In genomic region chr14:105251920-105252319, GRCh38 we compare ENCODE assay signal across 24 cellular contexts. TPM values are rescaled to one million over a fixed set of nuclear protein-coding genes. Genes with fewer than 3 reads are reported as not detected.
DNase-seq lines count a peak whose midpoint lies in the region; ATAC-seq, FAIRE-seq and TF ChIP-seq lines count a peak whose summit lies in the region.
"Had no signal": no experiment of that assay in that cellular context is flagged by ENCODE, and none has a peak within 500 bp of the region (broad histone marks: within the 10 kb centered on the region; RNA-seq: fewer than 3 reads in every experiment).

No MANE protein-coding gene starts in this region.

- H3K4me3 ChIP-seq in BLaER1 treated with 17β-estradiol and CSF1 and Interleukin-3, amounts not matched to agents 10 nM and 100 nM = peak overlapping the region in 2 of 10 experiments; percentile 75 to 77; a peak in 2 of 20 replicates
- no peak overlapping the region for H3K4me3 ChIP-seq in GM12878
- H3K4me3 ChIP-seq in mammary epithelial cell (replicated peaks in 1 of 3; ENCODE audit: insufficient read depth in 1 of 3, low read depth in 2 of 3, low read length in 3 of 3) = no peak overlapping the region
- H3K4me3 ChIP-seq: GM23338, HAP-1 had no signal

- peak overlapping the region in 4 of 11 experiments; percentile 53 to 87 (median 69); a peak in 5 of 22 replicates for H3K9ac ChIP-seq in BLaER1 treated with 17β-estradiol and CSF1 and Interleukin-3, amounts not matched to agents 10 nM and 100 nM
- no peak overlapping the region for H3K9ac ChIP-seq in GM12878 (ENCODE audit: control insufficient read depth, insufficient read depth, low read length)
- H3K9ac ChIP-seq in mammary epithelial cell (ENCODE audit: insufficient read depth, low read length) = no peak overlapping the region

- RAD21 ChIA-PET in GM12878 (lab: Charles Lee; ENCODE audit: unreplicated experiment) = no interaction called here

- H3K9me3 Mint-ChIP-seq in T-helper 2 cell treated with Interferon-gamma antibody and Interleukin-4, amounts not matched to agents 5 μg/mL and 100 μg/mL, for 36 hours = no peaks in the 10 kb centered on the region
- H3K9me3 Mint-ChIP-seq: CD8-positive, alpha-beta memory T cell; GM23338; HFFc6 had no signal

- no peak for FAIRE-seq in GM12878 (lab: Jason Lieb, UNC)
- FAIRE-seq: GM18507 had no signal

- peak; percentile 48 for DNase-seq in activated CD8-positive, alpha-beta memory T cell treated with anti-CD3 and anti-CD28 coated beads, Interleukin-2, amount 50 U/mL, for 48 hours
- no peak for DNase-seq in activated CD8-positive, alpha-beta memory T cell treated with anti-CD3 and anti-CD28 coated beads for 24 hours
- DNase-seq in GM12878 (ENCODE audit: low read depth, low spot score) (no peak), posterior vena cava (ENCODE audit: low spot score) (peak; percentile 58), mammary epithelial cell (no peak)
- no peak for DNase-seq in T-helper 2 cell treated with Interferon-gamma antibody and Interleukin-4, amounts not matched to agents 5 μg/mL and 100 μg/mL, for 36 hours (ENCODE audit: low spot score)
- DNase-seq: C1 segment of cervical spinal cord; Calu3; CD8-positive, alpha-beta memory T cell; HFFc6; NCI-H1048; NCI-H1417 treated with DMSO at 0.1 percent for 48 hours; NCI-H1694 treated with DMSO at 0.1 percent for 48 hours; NCI-H2081; NCI-H2227 treated with DMSO at 0.1 percent for 48 hours; NCI-H526 treated with DMSO at 0.1 percent for 48 hours; RPMI8226; SHP77 treated with DMSO at 0.1 percent for 48 hours had no signal

- in situ Hi-C loops in GM12878 (cut with MboI) = no loop called here
- in situ Hi-C loops in mammary epithelial cell (cut with MboI; ENCODE audit: low sequenced_read_pairs in 2 of 2) = no loop called here

- peaks cover 11 to 38% (median 22%) of the 10 kb centered on the region in 11 experiments; a peak in 18 of 22 replicates for H3K36me3 ChIP-seq in BLaER1 treated with 17β-estradiol and CSF1 and Interleukin-3, amounts not matched to agents 10 nM and 100 nM
- H3K36me3 ChIP-seq in GM12878 (ENCODE audit: control insufficient read depth in 2 of 2, insufficient read depth in 2 of 2, low read length in 1 of 2) (peaks cover 9 to 17% of the 10 kb centered on the region in 2 experiments; a peak in 3 of 4 replicates), mammary epithelial cell (ENCODE audit: insufficient read depth, low read length) (peaks cover 4% of the 10 kb centered on the region)

- no TSS peak for BruUV-seq in GM12878 (replicated peaks; lab: Mats Ljungman, UMichigan)
- BruUV-seq in mammary epithelial cell (replicated peaks; lab: Mats Ljungman, UMichigan) = no TSS peak

- H3K4me1 Mint-ChIP-seq in T-helper 2 cell treated with Interferon-gamma antibody and Interleukin-4, amounts not matched to agents 5 μg/mL and 100 μg/mL, for 36 hours (ENCODE audit: low read depth) = peaks cover 6% of the 10 kb centered on the region
- H3K4me1 Mint-ChIP-seq: GM23338 had no signal

- no peak overlapping the region for H3K4me3 Mint-ChIP-seq in T-helper 2 cell treated with Interferon-gamma antibody and Interleukin-4, amounts not matched to agents 5 μg/mL and 100 μg/mL, for 36 hours
- H3K4me3 Mint-ChIP-seq: GM23338, HFFc6 had no signal

- peaks cover 65 to 96% (median 91%) of the 10 kb centered on the region in 11 experiments; a peak in 21 of 22 replicates for H4K20me1 ChIP-seq in BLaER1 treated with 17β-estradiol and CSF1 and Interleukin-3, amounts not matched to agents 10 nM and 100 nM
- H4K20me1 ChIP-seq in GM12878 (ENCODE audit: control insufficient read depth, insufficient read depth) = no peaks in the 10 kb centered on the region; the same call in 1 of the 2 replicates
- no peaks in the 10 kb centered on the region for H4K20me1 ChIP-seq in mammary epithelial cell (ENCODE audit: insufficient read depth, low read length)

- peak overlapping the region in 9 of 11 experiments; percentile 93 to 99 (median 97); a peak in 17 of 22 replicates for H3K4me2 ChIP-seq in BLaER1 treated with 17β-estradiol and CSF1 and Interleukin-3, amounts not matched to agents 10 nM and 100 nM
- H3K4me2 ChIP-seq in GM12878 (ENCODE audit: control insufficient read depth, insufficient read depth) (no peak overlapping the region), mammary epithelial cell (ENCODE audit: insufficient read depth, low read depth, low read length) (no peak overlapping the region)
- H3K4me2 ChIP-seq: GM23338 had no signal

- peaks cover 6% of the 10 kb centered on the region; the same call in 1 of the 2 replicates for H3K79me2 ChIP-seq in GM12878 (ENCODE audit: control insufficient read depth, insufficient read depth, low read length)
- H3K79me2 ChIP-seq in mammary epithelial cell (ENCODE audit: insufficient read depth, low read length) = peaks cover 37% of the 10 kb centered on the region

- H3K27ac Mint-ChIP-seq in T-helper 2 cell treated with Interferon-gamma antibody and Interleukin-4, amounts not matched to agents 5 μg/mL and 100 μg/mL, for 36 hours = no peak overlapping the region
- H3K27ac Mint-ChIP-seq: GM23338, HFFc6 had no signal

- H3K4me1 ChIP-seq in BLaER1 treated with 17β-estradiol and CSF1 and Interleukin-3, amounts not matched to agents 10 nM and 100 nM = peaks cover 55 to 96% (median 92%) of the 10 kb centered on the region in 10 experiments
- H3K4me1 ChIP-seq in GM12878 (ENCODE audit: control insufficient read depth, insufficient read depth, low read length) = peaks cover 22% of the 10 kb centered on the region
- peaks cover 15% of the 10 kb centered on the region for H3K4me1 ChIP-seq in mammary epithelial cell (ENCODE audit: insufficient read depth, low read length)

- peak overlapping the region in 1 of 11 experiments; percentile 59; a peak in 2 of 22 replicates for H3K27ac ChIP-seq in BLaER1 treated with 17β-estradiol and CSF1 and Interleukin-3, amounts not matched to agents 10 nM and 100 nM
- H3K27ac ChIP-seq in GM12878 (ENCODE audit: control insufficient read depth, insufficient read depth) (no peak overlapping the region), mammary epithelial cell (ENCODE audit: insufficient read depth, low read depth, low read length) (no peak overlapping the region)
- H3K27ac ChIP-seq: HL-60 had no signal

- TF ChIP-seq RAD21 in GM12878 (IDR thresholded peaks at IDR 0.05; ENCODE audit: insufficient read depth, low read depth, low read length) = no peak

- no peak for TF ChIP-seq POLR2A in GM12878 (IDR thresholded peaks at IDR 0.05; ENCODE audit: low read depth, low read length)

- dilution Hi-C loops in mammary epithelial cell (cut with HindIII; ENCODE audit: low sequenced_read_pairs) = no loop called here

- H3K27me3 ChIP-seq in BLaER1 treated with 17β-estradiol and CSF1 and Interleukin-3, amounts not matched to agents 10 nM and 100 nM = peaks cover 0 to 42% (median 0%) of the 10 kb centered on the region in 11 experiments; a peak in 5 of 22 replicates
- H3K27me3 ChIP-seq in GM12878 (replicated peaks in 1 of 2; ENCODE audit: control insufficient read depth in 2 of 2, insufficient read depth in 2 of 2, low read length in 1 of 2) (no peaks in the 10 kb centered on the region), mammary epithelial cell (ENCODE audit: insufficient read depth, low read length) (no peaks in the 10 kb centered on the region)

- SMC1A ChIA-PET in GM12878 (lab: Charles Lee; ENCODE audit: uncharacterized antibody, unreplicated experiment) = no interaction called here

- intact Hi-C loops in GM12878 (cut with micrococcal nuclease; ENCODE audit: unreplicated experiment) = no loop called here
- intact Hi-C loops in posterior vena cava (cut with DNase I) = no loop called here
- intact Hi-C loops in mammary epithelial cell (cut with micrococcal nuclease) = no loop called here

- TF ChIP-seq CTCF in GM12878 (IDR thresholded peaks at IDR 0.05 in 2 of 3, conservative IDR thresholded peaks at IDR 0.05 in 1 of 3; ENCODE audit: control insufficient read depth in 2 of 3, extremely low read depth in 1 of 3, insufficient read depth in 1 of 3, low read depth in 3 of 3, low read length in 3 of 3) (no peak), mammary epithelial cell (conservative IDR thresholded peaks at IDR 0.05 in 1 of 2, IDR thresholded peaks at IDR 0.05 in 1 of 2; ENCODE audit: extremely low read depth in 1 of 2, insufficient read depth in 1 of 2, low read depth in 1 of 2, low read length in 2 of 2) (no peak)

- H3K36me3 Mint-ChIP-seq in T-helper 2 cell treated with Interferon-gamma antibody and Interleukin-4, amounts not matched to agents 5 μg/mL and 100 μg/mL, for 36 hours (ENCODE audit: low read depth) = peaks cover 24% of the 10 kb centered on the region

- POLR2A ChIA-PET in GM12878 (lab: Charles Lee) = no interaction called here

- no peaks in the 10 kb centered on the region for H3K27me3 Mint-ChIP-seq in T-helper 2 cell treated with Interferon-gamma antibody and Interleukin-4, amounts not matched to agents 5 μg/mL and 100 μg/mL, for 36 hours (ENCODE audit: low read depth)
- H3K27me3 Mint-ChIP-seq: CD8-positive, alpha-beta memory T cell had no signal

- TF ChIP-seq EP300 in GM12878 (IDR thresholded peaks at IDR 0.05; ENCODE audit: borderline replicate concordance in 1 of 2, control insufficient read depth in 1 of 2, low read depth in 2 of 2, low read length in 2 of 2) = no peak

- H3K9me3 ChIP-seq in BLaER1 treated with 17β-estradiol and CSF1 and Interleukin-3, amounts not matched to agents 10 nM and 100 nM (replicated peaks in 1 of 11) = no peaks in the 10 kb centered on the region
- H3K9me3 ChIP-seq in GM12878 (replicated peaks; ENCODE audit: control insufficient read depth, insufficient read depth, low read length) (no peaks in the 10 kb centered on the region), mammary epithelial cell (replicated peaks; ENCODE audit: insufficient read depth, low read length) (no peaks in the 10 kb centered on the region)
- H3K9me3 ChIP-seq: HAP-1 had no signal

- CTCF ChIA-PET in GM12878 (lab: Yijun Ruan, JAX) (no interaction called here), mammary epithelial cell (lab: Charles Lee; ENCODE audit: low non-redundant PET) (no interaction called here)

- WGBS in GM12878 (ENCODE audit: insufficient coverage, insufficient replicate concordance, low lambda C conversion rate, missing lambda C conversion rate) = 83% methylated on average over 6 of the region's 6 CpGs
- WGBS in mammary epithelial cell (ENCODE audit: low coverage, missing lambda C conversion rate) = 88% methylated on average over 6 of the region's 6 CpGs

- ATAC-seq in GM12878 = no peak
- ATAC-seq: GM23338 had no signal

- H2AFZ ChIP-seq in GM12878 (ENCODE audit: control insufficient read depth, low read depth, low read length) = no peak overlapping the region
- no peak overlapping the region for H2AFZ ChIP-seq in mammary epithelial cell (ENCODE audit: low read depth, low read length)
- H2AFZ ChIP-seq: GM23338 had no signal

RNA-seq across cellular contexts. Expression of gene BTBD6, which starts 3.6 kb away (rescaled TPM):
- 7.0 and 8.1 TPM in 2 replicates for total RNA-seq in GM12878 (2013; cell fraction: nucleolus; rRNA removed)
- total RNA-seq in GM12878 (2014; rRNA removed) (33.4 and 36.0 TPM in 2 replicates), GM12878 (2014; rRNA removed; fragmentation: Illumina TruSeq; extraction: Trizol) (18.6 and 20.8 TPM in 2 replicates), GM12878 (2021) (26.2 and 26.4 TPM in 2 replicates), posterior vena cava (10 to 100 TPM; 38.4 to 42.4 TPM), mammary epithelial cell (10 to 100 TPM; 37.0 to 48.0 TPM)
- 8.5 TPM for polyA plus RNA-seq in GM12878 (2011; ENCODE audit: low read depth)
- polyA plus RNA-seq in GM12878 (2011; rRNA removed) (8.4 and 13.8 TPM in 2 replicates), GM12878 (2014; fragmentation: Illumina TruSeq; extraction: Trizol) (6.2 and 17.8 TPM in 2 replicates), GM12878 (2014; fragmentation: Nextera tagmentation; extraction: Ambion mirVana) (1 to 10 TPM; 3.6 to 9.8 TPM), GM12878 (2014; rRNA removed) (36.5 and 42.0 TPM in 2 replicates), GM12878 (2016; fragmentation: Nextera tagmentation; extraction: Ambion mirVana) (1 to 10 TPM; 1.4 to 2.1 TPM), mammary epithelial cell (45.9 TPM)
- polyA plus RNA-seq in GM12878 (2011; cell fraction: cytosol; rRNA removed) = 15.8 and 22.1 TPM in 2 replicates
- polyA plus RNA-seq in GM12878 (2011; cell fraction: nucleus; rRNA removed) = 41.5 and 42.8 TPM in 2 replicates
- polyA plus RNA-seq in GM12878 (2012) = 13.7 and 15.0 TPM in 2 replicates
- 8.6 and 14.2 TPM in 2 replicates for polyA minus RNA-seq in GM12878 (2011; rRNA and poly(A)+ RNA removed)
- 5.3 and 7.5 TPM in 2 replicates for polyA minus RNA-seq in GM12878 (2011; cell fraction: cytosol; rRNA and poly(A)+ RNA removed)
- 6.0 and 8.9 TPM in 2 replicates for polyA minus RNA-seq in GM12878 (2011; cell fraction: nucleus; rRNA and poly(A)+ RNA removed)
- 54.2 TPM for polyA minus RNA-seq in mammary epithelial cell
- total RNA-seq: A172 had no signal

RNA-seq across cellular contexts. Expression of gene BRF1, which starts 48.9 kb away (rescaled TPM):
- 112 and 132 TPM in 2 replicates for total RNA-seq in GM12878 (2013; cell fraction: nucleolus; rRNA removed)
- 25.2 and 26.5 TPM in 2 replicates for total RNA-seq in GM12878 (2014; rRNA removed)
- total RNA-seq in GM12878 (2014; rRNA removed; fragmentation: Illumina TruSeq; extraction: Trizol) = 11.5 and 11.6 TPM in 2 replicates
- 29.3 and 33.5 TPM in 2 replicates for total RNA-seq in GM12878 (2021)
- 3.9 TPM for polyA plus RNA-seq in GM12878 (2011; ENCODE audit: low read depth)
- 7.1 and 8.0 TPM in 2 replicates for polyA plus RNA-seq in GM12878 (2011; rRNA removed)
- 9.3 and 13.0 TPM in 2 replicates for polyA plus RNA-seq in GM12878 (2011; cell fraction: cytosol; rRNA removed)
- 51.2 and 68.3 TPM in 2 replicates for polyA plus RNA-seq in GM12878 (2011; cell fraction: nucleus; rRNA removed)
- polyA plus RNA-seq in GM12878 (2012) = 15.1 TPM in 2 replicates
- 5.3 and 8.8 TPM in 2 replicates for polyA plus RNA-seq in GM12878 (2014; fragmentation: Illumina TruSeq; extraction: Trizol)
- polyA plus RNA-seq in GM12878 (2014; fragmentation: Nextera tagmentation; extraction: Ambion mirVana) = under 1 TPM; 0.21 to 0.58 TPM
- polyA plus RNA-seq in GM12878 (2014; rRNA removed) = 18.3 and 22.6 TPM in 2 replicates
- 10 to 100 TPM in 1 of 2 experiments, 1 to 10 TPM in 1; 9.7 to 17.4 TPM for polyA plus RNA-seq in GM12878 (2016; fragmentation: Nextera tagmentation; extraction: Ambion mirVana)
- 12.0 and 25.4 TPM in 2 replicates for polyA minus RNA-seq in GM12878 (2011; rRNA and poly(A)+ RNA removed)
- polyA minus RNA-seq in GM12878 (2011; cell fraction: cytosol; rRNA and poly(A)+ RNA removed) = 8.9 and 13.0 TPM in 2 replicates
- polyA minus RNA-seq in GM12878 (2011; cell fraction: nucleus; rRNA and poly(A)+ RNA removed) = 33.0 and 62.1 TPM in 2 replicates
- 10 to 100 TPM; 18.8 to 19.4 TPM for total RNA-seq in posterior vena cava
- total RNA-seq in mammary epithelial cell = 10 to 100 TPM; 31.4 to 37.0 TPM
- 11.3 TPM for polyA plus RNA-seq in mammary epithelial cell
- 13.2 TPM for polyA minus RNA-seq in mammary epithelial cell

Comparison
In these comparisons a context has a peak if more than half of its experiments do, and no peak if none do; other contexts are left out.
1. DNase-seq: peak in activated CD8-positive, alpha-beta memory T cell treated with anti-CD3 and anti-CD28 coated beads, Interleukin-2, amount 50 U/mL, for 48 hours (single experiment) and posterior vena cava (single experiment); none in activated CD8-positive, alpha-beta memory T cell treated with anti-CD3 and anti-CD28 coated beads for 24 hours (single experiment), GM12878 (single experiment), T-helper 2 cell treated with Interferon-gamma antibody and Interleukin-4, amounts not matched to agents 5 μg/mL and 100 μg/mL, for 36 hours (single experiment) and mammary epithelial cell (single experiment).
2. H3K4me2 ChIP-seq: peak in BLaER1 treated with 17β-estradiol and CSF1 and Interleukin-3, amounts not matched to agents 10 nM and 100 nM (9 of 11); none in GM12878 (single experiment) and mammary epithelial cell (single experiment).